Comparison of ENCODE assay signal across 34 cellular contexts in genomic region chr20:57723816-57724215, GRCh38.
"Had no signal": no experiment of that assay in that cellular context is flagged by ENCODE, and none has a peak within 500 bp of the region (broad histone marks: within the 10 kb centered on the region; RNA-seq: fewer than 3 reads in every experiment).

No MANE protein-coding gene starts in this region.

- DNase-seq: Karpas-422, Kasumi-1, MG63, MM.1S, MV-4-11, NCI-H1048, NCI-H1092, NCI-H1092 treated with DMSO at 0.1 percent for 48 hours, NCI-H1105, NCI-H1105 treated with DMSO at 0.1 percent for 48 hours, NCI-H1417, NCI-H1417 treated with DMSO at 0.1 percent for 48 hours, NCI-H1436, NCI-H1436 treated with DMSO at 0.1 percent for 48 hours, NCI-H146, NCI-H1694, NCI-H1694 treated with DMSO at 0.1 percent for 48 hours, NCI-H187, NCI-H187 treated with DMSO at 0.1 percent for 48 hours, NCI-H1930, NCI-H2029, NCI-H2029 treated with DMSO at 0.1 percent for 48 hours, NCI-H2081, NCI-H2081 treated with DMSO at 0.1 percent for 48 hours, NCI-H2107, NCI-H2171, NCI-H2171 treated with DMSO at 0.1 percent for 48 hours, NCI-H2227 treated with DMSO at 0.1 percent for 48 hours, NCI-H226, NCI-H345, NCI-H446, NCI-H446 treated with DMSO at 0.1 percent for 48 hours, NCI-H510A, NCI-H510A treated with DMSO at 0.1 percent for 48 hours had no signal

- H3K4me3 ChIP-seq: MG63 had no signal

- H3K9me3 ChIP-seq: MG63 had no signal

- H3K36me3 ChIP-seq: MG63 had no signal
